13 cellular contexts compared by ENCODE assay signal in the genomic region with DNA sequence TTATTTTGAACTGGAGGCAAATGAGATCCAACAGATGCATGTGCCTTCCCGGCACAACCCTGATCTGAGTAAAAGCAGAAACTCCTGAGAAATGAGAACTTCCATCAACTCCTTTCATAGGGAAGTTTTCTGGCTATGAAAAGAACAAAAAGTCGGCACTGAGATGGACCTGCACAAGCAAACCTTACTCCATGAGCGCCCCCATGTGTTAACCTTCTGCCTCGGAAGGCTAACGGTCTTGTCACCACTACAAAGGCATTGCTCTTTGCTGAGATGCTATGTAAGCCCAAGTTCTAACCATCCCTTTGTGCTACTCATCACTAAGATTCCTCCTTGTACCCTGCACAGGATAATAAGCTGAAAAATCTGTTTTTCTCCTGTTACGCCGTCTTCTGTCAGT. TPM values are rescaled to one million over a fixed set of nuclear protein-coding genes. Genes with fewer than 3 reads are reported as not detected.
A peak's percentile ranks its signal among the peaks of the same experiment; 100 is the strongest.
DNase-seq lines count a peak whose midpoint lies in the region; ATAC-seq, FAIRE-seq and TF ChIP-seq lines count a peak whose summit lies in the region.
"Had no signal": no experiment of that assay in that cellular context is flagged by ENCODE, and none has a peak within 500 bp of the region (broad histone marks: within the 10 kb centered on the region; RNA-seq: fewer than 3 reads in every experiment).

No MANE protein-coding gene starts in this region.

- ATAC-seq in K562 (peak; percentile 90), HG03378 (IDR thresholded peaks at IDR 0.05; ENCODE audit: unreplicated experiment) (no peak)
- no peak for ATAC-seq in activated naive CD4-positive, alpha-beta T cell treated with anti-CD3 and anti-CD28 coated beads, Interleukin-2, amount 50 U/mL, for 72 hours

- peak; percentile 75 for FAIRE-seq in K562 (lab: Jason Lieb, UNC)
- FAIRE-seq: G401.6 had no signal

- no peaks in the 10 kb centered on the region for H3K4me1 Mint-ChIP-seq in type B pancreatic cell (ENCODE audit: unreplicated experiment)

- BruUV-seq in K562 (replicated peaks; lab: Mats Ljungman, UMichigan) = no TSS peak

- H3K9me3 ChIP-seq in cardiac muscle cell (ENCODE audit: low read depth) (no peaks in the 10 kb centered on the region), left ventricle myocardium inferior (replicated peaks) (no peaks in the 10 kb centered on the region), K562 (replicated peaks; ENCODE audit: control insufficient read depth, insufficient read depth, low read depth, low read length) (no peaks in the 10 kb centered on the region), suprapubic skin (no peaks in the 10 kb centered on the region)

- CTCF ChIA-PET in K562 (lab: Yijun Ruan, JAX; ENCODE audit: low intra/inter-chr PET ratio) = no interaction called here

- H3K27ac ChIP-seq in cardiac muscle cell (no peak overlapping the region), left ventricle myocardium inferior (replicated peaks) (no peak overlapping the region), K562 (ENCODE audit: extremely low read depth, low read depth, low read length) (no peak overlapping the region), suprapubic skin (no peak overlapping the region)
- H3K27ac ChIP-seq: parathyroid adenoma had no signal

- TF ChIP-seq EP300 in K562 (IDR thresholded peaks at IDR 0.05; ENCODE audit: low read length) (no peak), suprapubic skin (IDR thresholded peaks at IDR 0.05) (no peak)

- no peak overlapping the region for H3K9ac ChIP-seq in K562 (ENCODE audit: insufficient read depth in 1 of 2, low read depth in 2 of 2, low read length in 2 of 2)
- H3K9ac ChIP-seq: parathyroid adenoma had no signal

- H3K27me3 Mint-ChIP-seq in type B pancreatic cell = no peaks in the 10 kb centered on the region

- no peaks in the 10 kb centered on the region for H3K79me2 ChIP-seq in K562 (ENCODE audit: control insufficient read depth, insufficient read depth, low read length)
- H3K79me2 ChIP-seq: parathyroid adenoma had no signal

- DNase-seq in cardiac muscle cell (ENCODE audit: low read depth in 1 of 2, low spot score in 1 of 2) (peak; percentile 6 to 8), left ventricle myocardium inferior (no peak), NCI-H1092 (lab: John Stamatoyannopoulos, UW) (peak; percentile 0), K562 (ENCODE audit: extremely low read depth in 1 of 4, low spot score in 3 of 4) (peak; percentile 8 to 52 (median 14)), type B pancreatic cell (ENCODE audit: extremely low spot score, unreplicated experiment) (no peak), suprapubic skin (ENCODE audit: low spot score in 2 of 2) (no peak)
- no peak for DNase-seq in activated naive CD4-positive, alpha-beta T cell treated with anti-CD3 and anti-CD28 coated beads, Interleukin-2, amount 50 U/mL, for 72 hours (ENCODE audit: low spot score in 2 of 2)
- DNase-seq: stimulated activated naive CD4-positive, alpha-beta T cell treated with Interleukin-2 at 50 U/mL for 16 hours had no signal

- no peak overlapping the region for H3K4me3 ChIP-seq in cardiac muscle cell
- no peak overlapping the region for H3K4me3 ChIP-seq in left ventricle myocardium inferior
- no peak overlapping the region for H3K4me3 ChIP-seq in K562
- no peak overlapping the region for H3K4me3 ChIP-seq in suprapubic skin

- no peaks in the 10 kb centered on the region for H3K4me1 ChIP-seq in cardiac muscle cell (ENCODE audit: low read depth)
- H3K4me1 ChIP-seq in left ventricle myocardium inferior = no peaks in the 10 kb centered on the region
- H3K4me1 ChIP-seq in K562 (replicated peaks in 1 of 2; ENCODE audit: control insufficient read depth in 2 of 2, insufficient read depth in 2 of 2, low read length in 2 of 2) = no peaks in the 10 kb centered on the region; a peak in 1 of 5 replicates
- no peaks in the 10 kb centered on the region for H3K4me1 ChIP-seq in suprapubic skin
- H3K4me1 ChIP-seq: parathyroid adenoma had no signal

- no peaks in the 10 kb centered on the region for H4K20me1 ChIP-seq in K562 (replicated peaks; ENCODE audit: control insufficient read depth, insufficient read depth, low read length)

- TF ChIP-seq RAD21 in K562 (CRISPR knock-in tag; conservative IDR thresholded peaks at IDR 0.05 in 1 of 2, IDR thresholded peaks at IDR 0.05 in 1 of 2) = peak in 1 of 2 experiments; percentile 60; a peak in 2 of 4 replicates

- no peak overlapping the region for H3K4me2 ChIP-seq in K562 (ENCODE audit: insufficient read depth, low read length)

- no peak overlapping the region for H3K4me3 Mint-ChIP-seq in type B pancreatic cell
- H3K4me3 Mint-ChIP-seq: activated T-helper 1 cell treated with anti-CD3 and anti-CD28 coated beads, Interleukin-12 subunit alpha, Interleukin-12 subunit beta, Interleukin-2, Interleukin-4 antibody, amounts not matched to agents 30 ng/mL and 10 ng/mL and 1 ng/mL, durations not matched to agents 14 hours and 24 hours and 36 hours had no signal

- POLR2A ChIA-PET in K562 (lab: Yijun Ruan, JAX) = no interaction called here

- TF ChIP-seq POLR2A in K562 (conservative IDR thresholded peaks at IDR 0.05) (no peak), suprapubic skin (IDR thresholded peaks at IDR 0.05) (no peak)

- intact Hi-C loops in left ventricle myocardium inferior (cut with micrococcal nuclease) (no loop called here), K562 (cut with micrococcal nuclease) (loop anchor here (2.0 kb wide), 1 partner anchor 246 kb away; no protein-coding TSS in a partner anchor)

- no peaks in the 10 kb centered on the region for H3K9me3 Mint-ChIP-seq in type B pancreatic cell
- H3K9me3 Mint-ChIP-seq in activated naive CD4-positive, alpha-beta T cell treated with anti-CD3 and anti-CD28 coated beads, Interleukin-2, amount 50 U/mL, for 72 hours = no peaks in the 10 kb centered on the region
- H3K9me3 Mint-ChIP-seq: activated T-helper 1 cell treated with anti-CD3 and anti-CD28 coated beads, Interleukin-12 subunit alpha, Interleukin-12 subunit beta, Interleukin-2, Interleukin-4 antibody, amounts not matched to agents 30 ng/mL and 10 ng/mL and 1 ng/mL, durations not matched to agents 14 hours and 24 hours and 36 hours had no signal

- H3K9me1 ChIP-seq in K562 (ENCODE audit: control insufficient read depth, insufficient read depth, low read length) = no peaks in the 10 kb centered on the region

- no peak overlapping the region for H3K27ac Mint-ChIP-seq in type B pancreatic cell
- no peak overlapping the region for H3K27ac Mint-ChIP-seq in activated naive CD4-positive, alpha-beta T cell treated with anti-CD3 and anti-CD28 coated beads, Interleukin-2, amount 50 U/mL, for 72 hours
- H3K27ac Mint-ChIP-seq: activated T-helper 1 cell treated with anti-CD3 and anti-CD28 coated beads, Interleukin-12 subunit alpha, Interleukin-12 subunit beta, Interleukin-2, Interleukin-4 antibody, amounts not matched to agents 30 ng/mL and 10 ng/mL and 1 ng/mL, durations not matched to agents 14 hours and 24 hours and 36 hours had no signal

- TF ChIP-seq CTCF in cardiac muscle cell (IDR thresholded peaks at IDR 0.05; ENCODE audit: low read depth, low read length) = peak; percentile 11
- no peak for TF ChIP-seq CTCF in left ventricle myocardium inferior (IDR thresholded peaks at IDR 0.05; ENCODE audit: borderline replicate concordance)
- peak; percentile 52 to 56 (median 55); a peak in 5 of 6 replicates for TF ChIP-seq CTCF in K562 (IDR thresholded peaks at IDR 0.05 in 2 of 3, conservative IDR thresholded peaks at IDR 0.05 in 1 of 3; ENCODE audit: insufficient read depth in 2 of 3, low read depth in 1 of 3, low read length in 3 of 3)
- TF ChIP-seq CTCF in type B pancreatic cell (conservative IDR thresholded peaks at IDR 0.05) = peak; percentile 67
- TF ChIP-seq CTCF in suprapubic skin (IDR thresholded peaks at IDR 0.05) = no peak

- H3K36me3 ChIP-seq in cardiac muscle cell = no peaks in the 10 kb centered on the region
- H3K36me3 ChIP-seq in left ventricle myocardium inferior = no peaks in the 10 kb centered on the region
- no peaks in the 10 kb centered on the region for H3K36me3 ChIP-seq in K562 (ENCODE audit: control insufficient read depth, insufficient read depth, low read length)
- no peaks in the 10 kb centered on the region for H3K36me3 ChIP-seq in suprapubic skin

- WGBS in K562 (ENCODE audit: insufficient coverage, low coverage, missing lambda C conversion rate) = 1% methylated on average over 7 of the region's 7 CpGs
- 53% methylated on average over 7 of the region's 7 CpGs for WGBS in suprapubic skin

- no peak overlapping the region for H2AFZ ChIP-seq in K562 (ENCODE audit: low read depth, low read length)
- H2AFZ ChIP-seq: parathyroid adenoma had no signal

- H3K27me3 ChIP-seq in cardiac muscle cell (no peaks in the 10 kb centered on the region), left ventricle myocardium inferior (ENCODE audit: low read depth) (no peaks in the 10 kb centered on the region), K562 (ENCODE audit: control insufficient read depth in 2 of 2, insufficient read depth in 2 of 2, low read length in 2 of 2) (no peaks in the 10 kb centered on the region), suprapubic skin (no peaks in the 10 kb centered on the region)

- in situ Hi-C loops in K562 (cut with MboI) = no loop called here

- H3K36me3 Mint-ChIP-seq in type B pancreatic cell = no peaks in the 10 kb centered on the region
- no peaks in the 10 kb centered on the region for H3K36me3 Mint-ChIP-seq in activated naive CD4-positive, alpha-beta T cell treated with anti-CD3 and anti-CD28 coated beads, Interleukin-2, amount 50 U/mL, for 72 hours

RNA-seq across cellular contexts. Expression of a gene that starts 57.3 kb away (rescaled TPM):
- total RNA-seq in cardiac muscle cell (not detected in 2 replicates), left ventricle myocardium inferior (not detected), K562 (2014; rRNA removed) (not detected in 2 replicates), K562 (2014; rRNA removed; fragmentation: Illumina TruSeq; extraction: Trizol) (not detected in 2 replicates), K562 (2015; rRNA removed; fragmentation: Illumina TruSeq; extraction: Trizol) (not detected in 2 replicates), K562 (2021) (not detected in 2 replicates), type B pancreatic cell (ENCODE audit: low replicate concordance) (not detected in 2 replicates), suprapubic skin (not detected)
- polyA plus RNA-seq in cardiac muscle cell (not detected in 2 replicates), K562 (2011; rRNA removed) (not detected in 2 replicates), K562 (2014; fragmentation: Illumina TruSeq; extraction: Trizol) (not detected in 2 replicates), K562 (2014; fragmentation: Nextera tagmentation; extraction: Ambion mirVana) (not detected), K562 (2014; rRNA removed) (not detected in 2 replicates)
- total RNA-seq in K562 (2011; cell fraction: chromatin; rRNA removed; ENCODE audit: low replicate concordance) = not detected in 2 replicates
- total RNA-seq in K562 (2011; cell fraction: nucleolus; rRNA removed) = not detected in 2 replicates
- total RNA-seq in K562 (2011; cell fraction: nucleoplasm; rRNA removed) = not detected in 2 replicates
- polyA plus RNA-seq in K562 (2011; cell fraction: cytosol; rRNA removed) = not detected in 2 replicates
- polyA plus RNA-seq in K562 (2011; cell fraction: nucleus; rRNA removed) = not detected in 2 replicates
- not detected in 2 replicates for polyA plus RNA-seq in K562 (2012)
- not detected in 2 replicates for polyA minus RNA-seq in K562 (2011; rRNA and poly(A)+ RNA removed)
- not detected in 2 replicates for polyA minus RNA-seq in K562 (2011; cell fraction: cytosol; rRNA and poly(A)+ RNA removed)
- polyA minus RNA-seq in K562 (2011; cell fraction: nucleus; rRNA and poly(A)+ RNA removed) = not detected in 2 replicates
- not detected for total RNA-seq in activated naive CD4-positive, alpha-beta T cell treated with anti-CD3 and anti-CD28 coated beads, Interleukin-2, amount 50 U/mL, for 72 hours
- total RNA-seq: activated T-helper 1 cell treated with anti-CD3 and anti-CD28 coated beads, Interleukin-12 subunit alpha, Interleukin-12 subunit beta, Interleukin-2, Interleukin-4 antibody, amounts not matched to agents 30 ng/mL and 10 ng/mL and 1 ng/mL, durations not matched to agents 14 hours and 24 hours and 36 hours; fibroblast of lung had no signal
- polyA plus RNA-seq: fibroblast of lung had no signal

Comparison
In these comparisons a context has a peak if more than half of its experiments do, and no peak if none do; other contexts are left out.
1. DNase-seq: peak in cardiac muscle cell (2 of 2), NCI-H1092 (single experiment) and K562 (4 of 4); none in left ventricle myocardium inferior (single experiment), type B pancreatic cell (single experiment), suprapubic skin (0 of 2) and activated naive CD4-positive, alpha-beta T cell treated with anti-CD3 and anti-CD28 coated beads, Interleukin-2, amount 50 U/mL, for 72 hours (0 of 2).
2. CTCF ChIP-seq: peak in cardiac muscle cell (single experiment), K562 (3 of 3) and type B pancreatic cell (single experiment); none in left ventricle myocardium inferior (single experiment) and suprapubic skin (0 of 2).